In the genomic region with DNA sequence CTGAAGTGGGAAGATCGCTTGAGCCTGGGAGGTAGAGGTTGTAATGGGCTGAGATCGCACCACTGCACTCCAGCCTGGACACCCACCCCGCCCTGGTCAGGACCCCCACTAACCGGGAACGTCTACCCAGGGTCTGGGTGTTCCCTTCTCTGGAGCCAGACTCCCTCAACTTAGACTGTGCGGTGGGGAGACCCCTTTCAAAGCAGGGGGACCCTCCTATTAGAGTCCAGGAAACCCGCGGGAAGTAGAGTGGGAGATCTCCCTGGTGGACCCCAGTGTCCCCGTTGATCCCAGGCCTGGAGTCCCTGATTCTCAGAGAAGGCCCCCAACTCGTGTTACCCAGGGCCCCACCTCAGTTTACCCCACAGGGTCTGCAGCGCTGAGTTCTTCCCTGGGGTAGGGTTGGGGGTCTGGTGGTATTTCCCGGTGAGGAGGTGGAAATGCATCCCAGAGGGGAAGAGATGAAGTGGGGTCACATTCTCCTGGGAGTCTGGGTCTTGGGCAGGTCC, we compare ENCODE assay signal across 8 cellular contexts. TPM values are rescaled to one million over a fixed set of nuclear protein-coding genes. Genes with fewer than 3 reads are reported as not detected.
A peak's percentile ranks its signal among the peaks of the same experiment; 100 is the strongest.
DNase-seq lines count a peak whose midpoint lies in the region; ATAC-seq, FAIRE-seq and TF ChIP-seq lines count a peak whose summit lies in the region.

No MANE protein-coding gene starts in this region.

- no peak for TF ChIP-seq POLR2A in IMR-90 (IDR thresholded peaks at IDR 0.05; ENCODE audit: low read depth, low read length)

- ATAC-seq in IMR-90 (ENCODE audit: low read depth) (no peak), naive B cell (ENCODE audit: low read depth in 2 of 2) (no peak)
- no peak for ATAC-seq in central memory CD8-positive, alpha-beta T cell (replicated peaks; ENCODE audit: extremely low read depth, poor library complexity, severe bottlenecking)

- dilution Hi-C loops in IMR-90 (cut with HindIII; ENCODE audit: low sequenced_read_pairs, unreplicated experiment), result no loop called here

- peak overlapping the region; percentile 25 for H3K9ac ChIP-seq in IMR-90 (ENCODE audit: low read depth, low read length)

- intact Hi-C loops in IMR-90 (cut with micrococcal nuclease), result loop anchor here (10.0 kb wide), 1 partner anchor 153 kb away; the partner anchor contains the start of gene PIK3R2

- H3K27me3 ChIP-seq in AG04450 (ENCODE audit: control insufficient read depth, insufficient read depth, low read length), result no peaks in the 10 kb centered on the region
- H3K27me3 ChIP-seq in IMR-90 (ENCODE audit: control insufficient read depth, insufficient read depth, low read length), result no peaks in the 10 kb centered on the region

- H3K4ac ChIP-seq in IMR-90 (ENCODE audit: low read depth, low read length), result peak overlapping the region; percentile 54

- peaks cover 34% of the 10 kb centered on the region for H3K36me3 Mint-ChIP-seq in central memory CD8-positive, alpha-beta T cell (ENCODE audit: insufficient read depth)
- H3K36me3 Mint-ChIP-seq in naive B cell, result no peaks in the 10 kb centered on the region

- FAIRE-seq in D721Med (lab: Jason Lieb, UNC), result no peak

- peak overlapping the region; percentile 65 to 91 for H4K8ac ChIP-seq in IMR-90 (ENCODE audit: low read depth in 2 of 2, low read length in 2 of 2)

- H3K36me3 ChIP-seq in IMR-90 (ENCODE audit: control insufficient read depth, insufficient read depth, low read length), result no peaks in the 10 kb centered on the region

- no peak overlapping the region for H2BK5ac ChIP-seq in IMR-90 (ENCODE audit: low read depth, low read length, poor library complexity, severe bottlenecking)

- H2BK20ac ChIP-seq in IMR-90 (ENCODE audit: low read depth, low read length), result no peak overlapping the region

- peak overlapping the region; percentile 94 for H2AFZ ChIP-seq in IMR-90 (replicated peaks; ENCODE audit: low read length, poor library complexity)

- peak overlapping the region; percentile 51 for H3K4me2 ChIP-seq in IMR-90 (ENCODE audit: low read depth, low read length)

- H2BK120ac ChIP-seq in IMR-90 (ENCODE audit: low read depth, low read length), result no peak overlapping the region

- H4K20me1 ChIP-seq in IMR-90 (ENCODE audit: insufficient read depth, low read length), result peaks cover 2% of the 10 kb centered on the region; the same call in 1 of the 2 replicates

- peak overlapping the region; percentile 81 for H3K4me3 Mint-ChIP-seq in central memory CD8-positive, alpha-beta T cell
- H3K4me3 Mint-ChIP-seq in naive B cell, result peak overlapping the region; percentile 85 to 96 (median 94)

- H3K4me1 ChIP-seq in IMR-90 (ENCODE audit: control insufficient read depth, insufficient read depth, low read length), result no peaks in the 10 kb centered on the region; the same call in 1 of the 2 replicates

- peak overlapping the region; percentile 89 for H2AK9ac ChIP-seq in IMR-90 (replicated peaks; ENCODE audit: low read depth, low read length, poor library complexity)

- peak overlapping the region; percentile 87 for H2AK5ac ChIP-seq in IMR-90 (ENCODE audit: low read depth, low read length)

- no peaks in the 10 kb centered on the region for H3K27me3 Mint-ChIP-seq in central memory CD8-positive, alpha-beta T cell
- H3K27me3 Mint-ChIP-seq in naive B cell, result no peaks in the 10 kb centered on the region

- H3K18ac ChIP-seq in IMR-90 (ENCODE audit: low read depth, low read length), result no peak overlapping the region

- no peak overlapping the region for H3K56ac ChIP-seq in IMR-90 (ENCODE audit: extremely low read depth, insufficient read depth, low read length)

- no peaks in the 10 kb centered on the region for H3K9me3 Mint-ChIP-seq in central memory CD8-positive, alpha-beta T cell
- H3K9me3 Mint-ChIP-seq in naive B cell, result no peaks in the 10 kb centered on the region

- H3K14ac ChIP-seq in IMR-90 (replicated peaks; ENCODE audit: low read depth, low read length), result peak overlapping the region; percentile 7; the same call in 1 of the 2 replicates

- H3K4me3 ChIP-seq in AG04450 (ENCODE audit: low read depth, low read length) (peak overlapping the region; percentile 66), IMR-90 (ENCODE audit: insufficient read depth, low read depth, low read length) (peak overlapping the region; percentile 63)

- no CpG with 5 or more reads among the region's 12 CpGs for WGBS in IMR-90 (ENCODE audit: extremely low coverage in 2 of 2, insufficient read length in 1 of 2), 2 experiments

- H3K4me1 Mint-ChIP-seq in central memory CD8-positive, alpha-beta T cell, result peaks cover 17% of the 10 kb centered on the region
- H3K4me1 Mint-ChIP-seq in naive B cell, result peaks cover 22 to 43% (median 25%) of the 10 kb centered on the region in 3 donors

- TF ChIP-seq CTCF in AG04450 (IDR thresholded peaks at IDR 0.05; ENCODE audit: low read depth, low read length) (no peak), IMR-90 (conservative IDR thresholded peaks at IDR 0.05; ENCODE audit: low read depth, low read length) (no peak), D721Med (IDR thresholded peaks at IDR 0.05; ENCODE audit: insufficient read depth, missing control alignments) (no peak)

- DNase-seq in AG04450 (ENCODE audit: low read depth, low spot score) (no peak), IMR-90 (no peak), naive B cell (no peak), SHP77 treated with DMSO at 0.1 percent for 48 hours (lab: John Stamatoyannopoulos, UW) (no peak), NCI-H187 (lab: John Stamatoyannopoulos, UW) (no peak), NK-92 (lab: John Stamatoyannopoulos, UW; ENCODE audit: unreplicated experiment) (no peak), D721Med (ENCODE audit: insufficient read length, low spot score) (no peak)
- DNase-seq in central memory CD8-positive, alpha-beta T cell (ENCODE audit: low spot score in 2 of 2), result no peak

- no peak overlapping the region; the same call in 1 of the 2 replicates for H4K91ac ChIP-seq in IMR-90 (ENCODE audit: insufficient read depth, low read depth, low read length)

- H3K23ac ChIP-seq in IMR-90 (ENCODE audit: low read depth, low read length), result no peak overlapping the region

- no peak overlapping the region for H4K5ac ChIP-seq in IMR-90 (ENCODE audit: low read depth, low read length)

- no peaks in the 10 kb centered on the region; the same call in 1 of the 2 replicates for H3K9me1 ChIP-seq in IMR-90 (ENCODE audit: insufficient read depth, low read length)

- POLR2A ChIA-PET in AG04450 (lab: Yijun Ruan, JAX), result interaction anchor here (1.0 kb wide), 1 partner anchor 64 kb away, joined by 4 read pairs; no protein-coding TSS in a partner anchor
- POLR2A ChIA-PET in IMR-90 (lab: Charles Lee; ENCODE audit: unreplicated experiment), result no interaction called here

- H3K79me1 ChIP-seq in IMR-90 (ENCODE audit: low read depth in 1 of 2, low read length in 2 of 2), result peaks cover 9 to 13% of the 10 kb centered on the region in 2 experiments; a peak in 2 of 4 replicates

- H3K9me3 ChIP-seq in AG04450 (ENCODE audit: control insufficient read depth, insufficient read depth, low read length) (peaks cover 2% of the 10 kb centered on the region; the same call in 1 of the 2 replicates), IMR-90 (ENCODE audit: control insufficient read depth, insufficient read depth, low read length) (no peaks in the 10 kb centered on the region)

- no peak overlapping the region; the same call in 2 of the 3 replicates for H2BK15ac ChIP-seq in IMR-90 (ENCODE audit: low read depth, low read length)

- CTCF ChIA-PET in AG04450 (lab: Charles Lee) (interaction anchor here (11.0 kb wide), 1 partner anchor 64 kb away, joined by 246 read pairs; no protein-coding TSS in a partner anchor), IMR-90 (lab: Yijun Ruan, JAX) (interaction anchor here (0.8 to 1.0 kb wide), 2 partner anchors 57 to 63 kb away, joined by 3 read pairs; no protein-coding TSS in a partner anchor)

- H3K27ac ChIP-seq in AG04450 (ENCODE audit: low read depth, low read length) (no peak overlapping the region), IMR-90 (ENCODE audit: insufficient read depth, low read length) (no peak overlapping the region)

- no TSS peak for BruUV-seq in IMR-90 (replicated peaks; lab: Mats Ljungman, UMichigan)

- in situ Hi-C loops in IMR-90 (cut with MboI; ENCODE audit: low sequenced_read_pairs), result no loop called here

- H3K27ac Mint-ChIP-seq in central memory CD8-positive, alpha-beta T cell (ENCODE audit: low read depth), result peak overlapping the region; percentile 99
- peak overlapping the region; percentile 95 to 100 (median 98) for H3K27ac Mint-ChIP-seq in naive B cell

- TF ChIP-seq RAD21 in IMR-90 (IDR thresholded peaks at IDR 0.05; ENCODE audit: low read length), result no peak

TF ChIP-seq in IMR-90, 13 proteins besides CTCF, POLR2A, EP300 and RAD21:
- TF ChIP-seq FOS (IDR thresholded peaks at IDR 0.05; ENCODE audit: low read depth, low read length) (no peak), MAZ (IDR thresholded peaks at IDR 0.05; ENCODE audit: borderline replicate concordance, low read depth, low read length) (no peak), NFE2L2 (IDR thresholded peaks at IDR 0.05; ENCODE audit: low read depth, low read length) (no peak), RCOR1 (IDR thresholded peaks at IDR 0.05; ENCODE audit: insufficient replicate concordance, low read length) (no peak)

RNA-seq across cellular contexts. Expression of gene ARRDC2, which starts 6.1 kb away (rescaled TPM):
- polyA plus RNA-seq in AG04450 (2011; rRNA removed) (2.3 TPM in 2 replicates), IMR-90 (2012; rRNA removed) (4.5 and 4.9 TPM in 2 replicates), naive B cell (ENCODE audit: low read depth in 6 of 6) (100 to 1,000 TPM in 1 of 6 donors, 10 to 100 TPM in 5; 47.7 to 110 (median 50.8) TPM)
- 1.00 and 2.2 TPM in 2 replicates for polyA minus RNA-seq in AG04450 (2011; rRNA and poly(A)+ RNA removed)
- 1.4 and 1.9 TPM in 2 replicates for total RNA-seq in IMR-90 (2012; rRNA removed)
- 1.7 and 6.3 TPM in 2 replicates for polyA plus RNA-seq in IMR-90 (2012; cell fraction: cytosol; rRNA removed)
- polyA plus RNA-seq in IMR-90 (2012; cell fraction: nucleus; rRNA removed; ENCODE audit: low replicate concordance), result 11.8 and 32.4 TPM in 2 replicates

RNA-seq across cellular contexts. Expression of gene KCNN1, which starts 35.0 kb away (rescaled TPM):
- polyA plus RNA-seq in AG04450 (2011; rRNA removed), result 0.05 and 0.07 TPM in 2 replicates
- not detected in 2 replicates for polyA minus RNA-seq in AG04450 (2011; rRNA and poly(A)+ RNA removed)
- total RNA-seq in IMR-90 (2012; rRNA removed), result under 0.01 TPM in 1 of 2 replicates, not detected in the other
- 0.09 and 0.36 TPM in 2 replicates for polyA plus RNA-seq in IMR-90 (2012; rRNA removed)
- polyA plus RNA-seq in IMR-90 (2012; cell fraction: cytosol; rRNA removed), result 0.02 and 0.40 TPM in 2 replicates
- polyA plus RNA-seq in IMR-90 (2012; cell fraction: nucleus; rRNA removed; ENCODE audit: low replicate concordance), result 0.10 and 0.17 TPM in 2 replicates
- under 1 TPM in 1 of 6 donors, not detected in 5; 0.27 TPM for polyA plus RNA-seq in naive B cell (ENCODE audit: low read depth in 6 of 6)
